In the genomic region with DNA sequence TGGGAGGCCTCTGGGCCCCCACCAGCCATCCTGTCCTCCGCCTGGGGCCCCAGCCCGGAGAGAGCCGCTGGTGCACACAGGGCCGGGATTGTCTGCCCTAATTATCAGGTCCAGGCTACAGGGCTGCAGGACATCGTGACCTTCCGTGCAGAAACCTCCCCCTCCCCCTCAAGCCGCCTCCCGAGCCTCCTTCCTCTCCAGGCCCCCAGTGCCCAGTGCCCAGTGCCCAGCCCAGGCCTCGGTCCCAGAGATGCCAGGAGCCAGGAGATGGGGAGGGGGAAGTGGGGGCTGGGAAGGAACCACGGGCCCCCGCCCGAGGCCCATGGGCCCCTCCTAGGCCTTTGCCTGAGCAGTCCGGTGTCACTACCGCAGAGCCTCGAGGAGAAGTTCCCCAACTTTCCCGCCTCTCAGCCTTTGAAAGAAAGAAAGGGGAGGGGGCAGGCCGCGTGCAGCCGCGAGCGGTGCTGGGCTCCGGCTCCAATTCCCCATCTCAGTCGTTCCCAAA, we compare ENCODE assay signal across 8 cellular contexts. TPM values are rescaled to one million over a fixed set of nuclear protein-coding genes. Genes with fewer than 3 reads are reported as not detected.
DNase-seq lines count a peak whose midpoint lies in the region; ATAC-seq and TF ChIP-seq lines count a peak whose summit lies in the region.

No MANE protein-coding gene starts in this region.

- no peaks in the 10 kb centered on the region for H3K27me3 Mint-ChIP-seq in endodermal cell (ENCODE audit: insufficient read depth)

- H3K4me1 ChIP-seq in endodermal cell (ENCODE audit: control insufficient read depth, insufficient read depth, low read length) (peaks cover 3% of the 10 kb centered on the region), mesodermal cell (ENCODE audit: control insufficient read depth, insufficient read depth, low read length, poor library complexity, severe bottlenecking) (peaks cover 34% of the 10 kb centered on the region), testis (peaks cover 30% of the 10 kb centered on the region)

- peak overlapping the region; percentile 96 for H3K9ac ChIP-seq in endodermal cell (ENCODE audit: extremely low read depth, low read length, poor library complexity, severe bottlenecking)

- peaks cover 70% of the 10 kb centered on the region for H3K36me3 ChIP-seq in endodermal cell (ENCODE audit: control insufficient read depth, insufficient read depth, low read length)
- H3K36me3 ChIP-seq in mesodermal cell (ENCODE audit: control insufficient read depth, insufficient read depth, low read length), result peaks cover 73% of the 10 kb centered on the region
- no peaks in the 10 kb centered on the region for H3K36me3 ChIP-seq in testis (ENCODE audit: low read depth, missing control alignments)

- H3K4me1 Mint-ChIP-seq in endodermal cell, result peaks cover 32% of the 10 kb centered on the region

- no peaks in the 10 kb centered on the region for H3K9me3 Mint-ChIP-seq in endodermal cell

- peak overlapping the region; percentile 99 for H3K27ac Mint-ChIP-seq in endodermal cell

- H3K27ac ChIP-seq in VCaP (peak overlapping the region; percentile 98), endodermal cell (ENCODE audit: low read depth, low read length) (peak overlapping the region; percentile 92), mesodermal cell (ENCODE audit: low read depth, low read length, severe bottlenecking) (peak overlapping the region; percentile 96), testis (peak overlapping the region; percentile 86 to 92)

- 0 to 1% methylated on average over 14 to 23 of the region's 23 CpGs for WGBS in endodermal cell (ENCODE audit: insufficient coverage in 1 of 2, insufficient read length in 1 of 2), 2 experiments
- 0% methylated on average over 8 to 13 of the region's 23 CpGs for WGBS in mesodermal cell (ENCODE audit: insufficient coverage in 2 of 2), 2 experiments
- 0% methylated on average over 14 to 23 of the region's 23 CpGs for WGBS in testis, 2 donors

- intact Hi-C loops in testis (cut with DNase I; ENCODE audit: low total_unique reads), result no loop called here

- no peaks in the 10 kb centered on the region for H3K27me3 ChIP-seq in endodermal cell (ENCODE audit: control insufficient read depth, insufficient read depth, low read length, poor library complexity, severe bottlenecking)
- no peaks in the 10 kb centered on the region for H3K27me3 ChIP-seq in testis

- peak overlapping the region; percentile 95 for H3K4me3 ChIP-seq in endodermal cell (ENCODE audit: low read length)
- H3K4me3 ChIP-seq in mesodermal cell (ENCODE audit: extremely low read depth, insufficient read depth, low read length, poor library complexity, severe bottlenecking), result peak overlapping the region; percentile 96
- H3K4me3 ChIP-seq in testis, result peak overlapping the region; percentile 92 to 93

- no peaks in the 10 kb centered on the region for H3K9me3 ChIP-seq in endodermal cell (ENCODE audit: control insufficient read depth, low read length)
- H3K9me3 ChIP-seq in mesodermal cell (ENCODE audit: control insufficient read depth, low read length), result no peaks in the 10 kb centered on the region
- H3K9me3 ChIP-seq in testis, result no peaks in the 10 kb centered on the region

- no peak for TF ChIP-seq POLR2A in testis (IDR thresholded peaks at IDR 0.05)

- peak; percentile 31 for ATAC-seq in GM19328 (IDR thresholded peaks at IDR 0.05; ENCODE audit: unreplicated experiment)
- ATAC-seq in HG03354 (IDR thresholded peaks at IDR 0.05; ENCODE audit: poor library complexity, severe bottlenecking, unreplicated experiment), result peak; percentile 47

- DNase-seq in COR-L47 (lab: John Stamatoyannopoulos, UW), result peak; percentile 69
- peak; percentile 57 for DNase-seq in NCI-H2196 treated with DMSO at 0.1 percent for 48 hours (lab: John Stamatoyannopoulos, UW; ENCODE audit: unreplicated experiment)
- DNase-seq in endodermal cell, result peak; percentile 97
- peak; percentile 84 for DNase-seq in testis

- H3K4me3 Mint-ChIP-seq in endodermal cell, result peak overlapping the region; percentile 96

- TF ChIP-seq CTCF in VCaP (conservative IDR thresholded peaks at IDR 0.05) (no peak), endodermal cell (conservative IDR thresholded peaks at IDR 0.05) (no peak), testis (IDR thresholded peaks at IDR 0.05) (no peak)

- peaks cover 73% of the 10 kb centered on the region for H3K36me3 Mint-ChIP-seq in endodermal cell (ENCODE audit: low read depth)

RNA-seq across cellular contexts. Expression of a gene that starts 0.6 kb away (rescaled TPM):
- total RNA-seq in endodermal cell (1,000 to 10,000 TPM; 2,848 to 5,273 TPM), testis (1,000 to 10,000 TPM; 1,591 to 1,928 TPM)
- polyA plus RNA-seq in endodermal cell (2013, experiment 1 of 2), result 3,905 TPM
- 3,777 TPM for polyA plus RNA-seq in endodermal cell (2013, experiment 2 of 2)
- polyA plus RNA-seq in mesodermal cell (2013, experiment 1 of 2), result 4,059 TPM
- polyA plus RNA-seq in mesodermal cell (2013, experiment 2 of 2), result 3,444 TPM
- 1,857 TPM for polyA plus RNA-seq in testis (ENCODE audit: insufficient read depth, low read depth, low replicate concordance)

RNA-seq across cellular contexts. Expression of a gene that starts 22.1 kb away (rescaled TPM):
- total RNA-seq in endodermal cell, result 10 to 100 TPM; 10.9 to 30.7 TPM
- polyA plus RNA-seq in endodermal cell (2013, experiment 1 of 2), result 16.6 TPM
- 14.0 TPM for polyA plus RNA-seq in endodermal cell (2013, experiment 2 of 2)
- polyA plus RNA-seq in mesodermal cell (2013, experiment 1 of 2), result 17.7 TPM
- polyA plus RNA-seq in mesodermal cell (2013, experiment 2 of 2), result 14.3 TPM
- total RNA-seq in testis, result 10 to 100 TPM; 40.6 to 43.4 TPM
- 28.6 TPM for polyA plus RNA-seq in testis (ENCODE audit: insufficient read depth, low read depth, low replicate concordance)

RNA-seq across cellular contexts. Expression of a gene that starts 34.4 kb away (rescaled TPM):
- total RNA-seq in endodermal cell, result 100 to 1,000 TPM in 1 of 2 donors, 10 to 100 TPM in 1; 51.6 to 135 TPM
- 43.2 TPM for polyA plus RNA-seq in endodermal cell (2013, experiment 1 of 2)
- 38.9 TPM for polyA plus RNA-seq in endodermal cell (2013, experiment 2 of 2)
- polyA plus RNA-seq in mesodermal cell (2013, experiment 1 of 2), result 34.8 TPM
- polyA plus RNA-seq in mesodermal cell (2013, experiment 2 of 2), result 34.5 TPM
- total RNA-seq in testis, result 10 to 100 TPM; 51.8 to 60.3 TPM
- polyA plus RNA-seq in testis (ENCODE audit: insufficient read depth, low read depth, low replicate concordance), result 38.6 TPM

RNA-seq across cellular contexts. Expression of a gene that starts 39.8 kb away (rescaled TPM):
- total RNA-seq in endodermal cell, result 100 to 1,000 TPM in 1 of 2 donors, 10 to 100 TPM in 1; 90.3 to 150 TPM
- polyA plus RNA-seq in endodermal cell (2013, experiment 1 of 2), result 118 TPM
- 118 TPM for polyA plus RNA-seq in endodermal cell (2013, experiment 2 of 2)
- 98.3 TPM for polyA plus RNA-seq in mesodermal cell (2013, experiment 1 of 2)
- 88.4 TPM for polyA plus RNA-seq in mesodermal cell (2013, experiment 2 of 2)
- 10 to 100 TPM; 42.9 to 43.1 TPM for total RNA-seq in testis
- 46.6 TPM for polyA plus RNA-seq in testis (ENCODE audit: insufficient read depth, low read depth, low replicate concordance)

RNA-seq across cellular contexts. Expression of a gene that starts 40.6 kb away (rescaled TPM):
- total RNA-seq in endodermal cell, result 100 to 1,000 TPM; 196 to 450 TPM
- polyA plus RNA-seq in endodermal cell (2013, experiment 1 of 2), result 216 TPM
- polyA plus RNA-seq in endodermal cell (2013, experiment 2 of 2), result 234 TPM
- polyA plus RNA-seq in mesodermal cell (2013, experiment 1 of 2), result 259 TPM
- 255 TPM for polyA plus RNA-seq in mesodermal cell (2013, experiment 2 of 2)
- total RNA-seq in testis, result 100 to 1,000 TPM; 106 to 135 TPM
- polyA plus RNA-seq in testis (ENCODE audit: insufficient read depth, low read depth, low replicate concordance), result 343 TPM

Comparison
In these comparisons a context has a peak if more than half of its experiments do, and no peak if none do; other contexts are left out.
1. Peak in every context shown above with its lines: DNase-seq, ATAC-seq, H3K4me3 ChIP-seq and H3K27ac ChIP-seq.